Comparison of ENCODE assay signal across 8 cellular contexts in genomic region chr19:13094771-13095392, GRCh38. TPM values are rescaled to one million over a fixed set of nuclear protein-coding genes. Genes with fewer than 3 reads are reported as not detected.
A peak's percentile ranks its signal among the peaks of the same experiment; 100 is the strongest.
DNase-seq lines count a peak whose midpoint lies in the region; ATAC-seq, FAIRE-seq and TF ChIP-seq lines count a peak whose summit lies in the region.

No MANE protein-coding gene starts in this region.

- in situ Hi-C loops in HepG2 (cut with HindIII; ENCODE audit: extremely low pct_ligation_motif_present, low pct_unique_long_range_greater_than_20kb): loop anchor here (5.0 kb wide), 2 partner anchors 63 to 118 kb away; no protein-coding TSS in a partner anchor

- no peaks in the 10 kb centered on the region; the same call in none of the 2 replicates for H4K20me1 ChIP-seq in HepG2 (ENCODE audit: insufficient read depth, low read length)

- peaks cover 5 to 10% of the 10 kb centered on the region in 2 donors for H3K27me3 Mint-ChIP-seq in CD4-positive, alpha-beta memory T cell
- peaks cover 94% of the 10 kb centered on the region for H3K27me3 Mint-ChIP-seq in neural crest cell (ENCODE audit: low read depth)

- no peak for TF ChIP-seq POLR2A in HepG2 (IDR thresholded peaks at IDR 0.05; ENCODE audit: insufficient read depth in 1 of 2, low read depth in 2 of 2, low read length in 2 of 2)

- H3K9ac ChIP-seq in HepG2 (ENCODE audit: insufficient read depth, low read depth, low read length): no peak overlapping the region

- ATAC-seq in HG03457 (IDR thresholded peaks at IDR 0.05; ENCODE audit: unreplicated experiment) (no peak), HepG2 (no peak)

- no peak overlapping the region for H3K4me2 ChIP-seq in HepG2 (ENCODE audit: low read depth, low read length)

- TF ChIP-seq EP300 in HepG2 (IDR thresholded peaks at IDR 0.05; ENCODE audit: low read depth in 2 of 2, low read length in 2 of 2): no peak
- TF ChIP-seq EP300 in HepG2 (CRISPR knock-in tag; IDR thresholded peaks at IDR 0.05; ENCODE audit: borderline replicate concordance): no peak

- no peak overlapping the region for H3K27ac ChIP-seq in CD4-positive, alpha-beta memory T cell (ENCODE audit: low read depth, low read length)
- H3K27ac ChIP-seq in HL-60 (replicated peaks): peak overlapping the region; percentile 99
- peak overlapping the region; percentile 71 for H3K27ac ChIP-seq in caudate nucleus (ENCODE audit: low read depth, low read length)
- H3K27ac ChIP-seq in HepG2 (ENCODE audit: extremely low read length, insufficient read depth, low read length): no peak overlapping the region

- H3K36me3 ChIP-seq in CD4-positive, alpha-beta memory T cell (ENCODE audit: insufficient read depth, low read length): no peaks in the 10 kb centered on the region
- peaks cover 0 to 2% of the 10 kb centered on the region in 2 experiments; a peak in 2 of 5 replicates for H3K36me3 ChIP-seq in HepG2 (replicated peaks in 1 of 2; ENCODE audit: control insufficient read depth in 1 of 2, insufficient read depth in 2 of 2, low read length in 2 of 2)

- TF ChIP-seq CTCF in HL-60 (IDR thresholded peaks at IDR 0.05; ENCODE audit: insufficient read depth, low read length): no peak
- TF ChIP-seq CTCF in neural crest cell (conservative IDR thresholded peaks at IDR 0.05): no peak
- TF ChIP-seq CTCF in HepG2 (CRISPR knock-in tag; IDR thresholded peaks at IDR 0.05): no peak

- WGBS in HepG2 (ENCODE audit: low lambda C conversion rate): 98% methylated on average over 12 of the region's 16 CpGs

- H3K4me3 Mint-ChIP-seq in CD4-positive, alpha-beta memory T cell: peak overlapping the region in 7 of 8 donors; percentile 10 to 73 (median 29)
- H3K4me3 Mint-ChIP-seq in neural crest cell: peak overlapping the region; percentile 56

- H3K4me3 ChIP-seq in CD4-positive, alpha-beta memory T cell (ENCODE audit: low read length in 2 of 2): no peak overlapping the region
- peak overlapping the region; percentile 40 for H3K4me3 ChIP-seq in HL-60 (replicated peaks; ENCODE audit: insufficient read depth, low read length)
- no peak overlapping the region for H3K4me3 ChIP-seq in HepG2 (replicated peaks in 1 of 3; ENCODE audit: insufficient read depth in 1 of 3, low read depth in 2 of 3, low read length in 3 of 3)

- peak overlapping the region in 4 of 7 donors; percentile 42 to 93 (median 64) for H3K27ac Mint-ChIP-seq in CD4-positive, alpha-beta memory T cell
- H3K27ac Mint-ChIP-seq in neural crest cell (ENCODE audit: unreplicated experiment): no peak overlapping the region

- peak in 2 of 5 donors; percentile 16 to 44 for DNase-seq in CD4-positive, alpha-beta memory T cell
- DNase-seq in HL-60 (ENCODE audit: low read depth in 1 of 2, low spot score in 1 of 2) (peak in 1 of 2 experiments; percentile 57), caudate nucleus (lab: John Stamatoyannopoulos, UW) (no peak), neural crest cell (ENCODE audit: low read depth, low spot score) (no peak), kidney glomerular epithelial cell (lab: John Stamatoyannopoulos, UW) (no peak), HepG2 (ENCODE audit: low spot score) (no peak), RCC 7860 (ENCODE audit: low spot score) (no peak)

- no peaks in the 10 kb centered on the region for H3K79me2 ChIP-seq in HepG2 (ENCODE audit: insufficient read depth, low read length)

- FAIRE-seq in HepG2 (lab: Jason Lieb, UNC): no peak
- no peak for FAIRE-seq in RCC 7860 (lab: Jason Lieb, UNC)

- H3K9me3 ChIP-seq in CD4-positive, alpha-beta memory T cell (ENCODE audit: control insufficient read depth in 1 of 2, low read length in 2 of 2): no peaks in the 10 kb centered on the region
- H3K9me3 ChIP-seq in HepG2 (ENCODE audit: low read length): no peaks in the 10 kb centered on the region

- no peak for TF ChIP-seq RAD21 in HepG2 (CRISPR knock-in tag; IDR thresholded peaks at IDR 0.05)

- peaks cover 16 to 50% (median 25%) of the 10 kb centered on the region in 4 donors for H3K4me1 Mint-ChIP-seq in CD4-positive, alpha-beta memory T cell
- peaks cover 26% of the 10 kb centered on the region for H3K4me1 Mint-ChIP-seq in neural crest cell

- H3K9me3 Mint-ChIP-seq in CD4-positive, alpha-beta memory T cell: peaks cover 0 to 2% (median 0%) of the 10 kb centered on the region in 8 donors
- H3K9me3 Mint-ChIP-seq in neural crest cell: no peaks in the 10 kb centered on the region

- peaks cover 49% of the 10 kb centered on the region for H3K4me1 ChIP-seq in CD4-positive, alpha-beta memory T cell (ENCODE audit: insufficient read depth, low read length)
- H3K4me1 ChIP-seq in HepG2 (ENCODE audit: insufficient read depth, low read length): peaks cover 50% of the 10 kb centered on the region

- intact Hi-C loops in CD4-positive, alpha-beta memory T cell (cut with micrococcal nuclease): loop anchor here (1.0 to 5.0 kb wide), 4 partner anchors 63 to 208 kb away; partner anchors contain the start of gene KLF1
- intact Hi-C loops in HepG2 (cut with micrococcal nuclease; ENCODE audit: unreplicated experiment): no loop called here

- peaks cover 15% of the 10 kb centered on the region for H3K27me3 ChIP-seq in CD4-positive, alpha-beta memory T cell (ENCODE audit: insufficient read depth, low read length)
- H3K27me3 ChIP-seq in HL-60 (ENCODE audit: insufficient read depth, poor library complexity, severe bottlenecking) (no peaks in the 10 kb centered on the region), HepG2 (ENCODE audit: control insufficient read depth in 1 of 2, insufficient read depth in 2 of 2, low read length in 2 of 2) (no peaks in the 10 kb centered on the region)

- H2AFZ ChIP-seq in HepG2 (ENCODE audit: low read length): no peak overlapping the region

- BruUV-seq in HepG2 (replicated peaks; lab: Mats Ljungman, UMichigan): no TSS peak

- POLR2A ChIA-PET in CD4-positive, alpha-beta memory T cell (lab: Charles Lee; ENCODE audit: partially characterized antibody): interaction anchor here (0.6 to 5.0 kb wide), 9 partner anchors 10 to 204 kb away, joined by 3 to 42 read pairs (median 4); partner anchors contain the start of genes CALR, GCDH and NACC1
- POLR2A ChIA-PET in HepG2 (lab: Yijun Ruan, JAX): interaction anchor here (1.7 to 1.8 kb wide), 3 partner anchors 34 to 117 kb away, joined by 4 to 7 read pairs (median 7); no protein-coding TSS in a partner anchor

- no peaks in the 10 kb centered on the region for H3K36me3 Mint-ChIP-seq in CD4-positive, alpha-beta memory T cell
- H3K36me3 Mint-ChIP-seq in neural crest cell (ENCODE audit: low read depth): no peaks in the 10 kb centered on the region

- CTCF ChIA-PET in CD4-positive, alpha-beta memory T cell (lab: Charles Lee; ENCODE audit: partially characterized antibody): interaction anchor here (0.6 to 8.2 kb wide), 10 partner anchors 10 to 318 kb away, joined by 3 to 129 read pairs (median 6); partner anchors contain the start of gene NACC1
- CTCF ChIA-PET in HepG2 (lab: Yijun Ruan, JAX; ENCODE audit: low intra/inter-chr PET ratio, low total read pairs): interaction anchor here (1.7 to 2.6 kb wide), 4 partner anchors 111 to 130 kb away, joined by 5 to 44 read pairs (median 14); no protein-coding TSS in a partner anchor

RNA-seq across cellular contexts. Expression of gene LYL1, which starts 7.8 kb away (rescaled TPM):
- 10 to 100 TPM; 16.1 to 16.9 TPM for total RNA-seq in CD4-positive, alpha-beta memory T cell
- 1 to 10 TPM; 2.3 to 9.4 TPM for polyA plus RNA-seq in CD4-positive, alpha-beta memory T cell
- 0.30 and 0.45 TPM in 2 replicates for total RNA-seq in neural crest cell
- 0.69 and 0.75 TPM in 2 replicates for total RNA-seq in HepG2 (2016; rRNA removed; fragmentation: Illumina TruSeq; extraction: Trizol)
- 0.79 and 0.91 TPM in 2 replicates for total RNA-seq in HepG2 (2016; cell fraction: cytosol; rRNA removed; fragmentation: Illumina TruSeq; extraction: Trizol; ENCODE audit: low read depth)
- total RNA-seq in HepG2 (2016; cell fraction: insoluble cytoplasmic fraction; rRNA removed; fragmentation: Illumina TruSeq; extraction: Trizol): 0.40 and 0.97 TPM in 2 replicates
- total RNA-seq in HepG2 (2016; cell fraction: membrane; rRNA removed; fragmentation: Illumina TruSeq; extraction: Trizol): 0.74 and 0.90 TPM in 2 replicates
- 0.31 and 0.75 TPM in 2 replicates for total RNA-seq in HepG2 (2016; cell fraction: nucleus; rRNA removed; fragmentation: Illumina TruSeq; extraction: Trizol)
- 0.72 and 0.92 TPM in 2 replicates for polyA plus RNA-seq in HepG2 (2011; rRNA removed)
- 0.71 and 1.6 TPM in 2 replicates for polyA plus RNA-seq in HepG2 (2011; cell fraction: cytosol; rRNA removed)
- 2.0 and 2.6 TPM in 2 replicates for polyA plus RNA-seq in HepG2 (2011; cell fraction: nucleus; rRNA removed)
- polyA plus RNA-seq in HepG2 (2012): 0.31 and 0.32 TPM in 2 replicates
- polyA plus RNA-seq in HepG2 (2016; cell fraction: cytosol; fragmentation: Illumina TruSeq; extraction: Trizol; ENCODE audit: low read depth): 0.57 and 0.66 TPM in 2 replicates
- 0.51 and 0.59 TPM in 2 replicates for polyA plus RNA-seq in HepG2 (2016; cell fraction: insoluble cytoplasmic fraction; fragmentation: Illumina TruSeq; extraction: Trizol; ENCODE audit: low read depth)
- polyA plus RNA-seq in HepG2 (2016; cell fraction: membrane; fragmentation: Illumina TruSeq; extraction: Trizol; ENCODE audit: low read depth): 0.76 and 0.86 TPM in 2 replicates
- polyA plus RNA-seq in HepG2 (2016; cell fraction: nucleus; fragmentation: Illumina TruSeq; extraction: Trizol; ENCODE audit: insufficient read depth, low read depth): 0.93 and 1.5 TPM in 2 replicates
- 0.09 and 1.9 TPM in 2 replicates for polyA minus RNA-seq in HepG2 (2011; rRNA and poly(A)+ RNA removed; ENCODE audit: low replicate concordance)
- 0.49 and 0.70 TPM in 2 replicates for polyA minus RNA-seq in HepG2 (2011; cell fraction: cytosol; rRNA and poly(A)+ RNA removed)
- polyA minus RNA-seq in HepG2 (2011; cell fraction: nucleus; rRNA and poly(A)+ RNA removed): 0.64 and 1.1 TPM in 2 replicates

RNA-seq across cellular contexts. Expression of gene TRMT1, which starts 21.7 kb away (rescaled TPM):
- total RNA-seq in CD4-positive, alpha-beta memory T cell: 10 to 100 TPM; 70.6 to 78.4 TPM
- 10 to 100 TPM; 18.0 to 24.9 TPM for polyA plus RNA-seq in CD4-positive, alpha-beta memory T cell
- total RNA-seq in neural crest cell: 57.1 and 58.2 TPM in 2 replicates
- 27.9 and 44.1 TPM in 2 replicates for total RNA-seq in HepG2 (2016; rRNA removed; fragmentation: Illumina TruSeq; extraction: Trizol)
- total RNA-seq in HepG2 (2016; cell fraction: cytosol; rRNA removed; fragmentation: Illumina TruSeq; extraction: Trizol; ENCODE audit: low read depth): 9.6 and 11.8 TPM in 2 replicates
- 23.9 and 45.4 TPM in 2 replicates for total RNA-seq in HepG2 (2016; cell fraction: insoluble cytoplasmic fraction; rRNA removed; fragmentation: Illumina TruSeq; extraction: Trizol)
- total RNA-seq in HepG2 (2016; cell fraction: membrane; rRNA removed; fragmentation: Illumina TruSeq; extraction: Trizol): 14.3 and 15.5 TPM in 2 replicates
- 55.3 and 60.2 TPM in 2 replicates for total RNA-seq in HepG2 (2016; cell fraction: nucleus; rRNA removed; fragmentation: Illumina TruSeq; extraction: Trizol)
- polyA plus RNA-seq in HepG2 (2011; rRNA removed): 35.5 and 42.9 TPM in 2 replicates
- 16.0 and 24.0 TPM in 2 replicates for polyA plus RNA-seq in HepG2 (2011; cell fraction: cytosol; rRNA removed)
- polyA plus RNA-seq in HepG2 (2011; cell fraction: nucleus; rRNA removed): 421 and 529 TPM in 2 replicates
- 22.9 and 29.0 TPM in 2 replicates for polyA plus RNA-seq in HepG2 (2012)
- 9.7 and 9.9 TPM in 2 replicates for polyA plus RNA-seq in HepG2 (2016; cell fraction: cytosol; fragmentation: Illumina TruSeq; extraction: Trizol; ENCODE audit: low read depth)
- polyA plus RNA-seq in HepG2 (2016; cell fraction: insoluble cytoplasmic fraction; fragmentation: Illumina TruSeq; extraction: Trizol; ENCODE audit: low read depth): 24.6 and 27.1 TPM in 2 replicates
- polyA plus RNA-seq in HepG2 (2016; cell fraction: membrane; fragmentation: Illumina TruSeq; extraction: Trizol; ENCODE audit: low read depth): 10.7 and 11.5 TPM in 2 replicates
- polyA plus RNA-seq in HepG2 (2016; cell fraction: nucleus; fragmentation: Illumina TruSeq; extraction: Trizol; ENCODE audit: insufficient read depth, low read depth): 144 and 171 TPM in 2 replicates
- polyA minus RNA-seq in HepG2 (2011; rRNA and poly(A)+ RNA removed; ENCODE audit: low replicate concordance): 61.2 and 61.3 TPM in 2 replicates
- 12.5 and 24.5 TPM in 2 replicates for polyA minus RNA-seq in HepG2 (2011; cell fraction: cytosol; rRNA and poly(A)+ RNA removed)
- 44.6 and 48.9 TPM in 2 replicates for polyA minus RNA-seq in HepG2 (2011; cell fraction: nucleus; rRNA and poly(A)+ RNA removed)

RNA-seq across cellular contexts. Expression of gene NACC1, which starts 23.2 kb away (rescaled TPM):
- 10 to 100 TPM; 25.8 to 34.1 TPM for total RNA-seq in CD4-positive, alpha-beta memory T cell
- 1 to 10 TPM in 1 of 2 donors, under 1 TPM in 1; 0.15 to 1.8 TPM for polyA plus RNA-seq in CD4-positive, alpha-beta memory T cell
- total RNA-seq in neural crest cell: 88.3 and 99.4 TPM in 2 replicates
- 31.8 and 46.7 TPM in 2 replicates for total RNA-seq in HepG2 (2016; rRNA removed; fragmentation: Illumina TruSeq; extraction: Trizol)
- total RNA-seq in HepG2 (2016; cell fraction: cytosol; rRNA removed; fragmentation: Illumina TruSeq; extraction: Trizol; ENCODE audit: low read depth): 6.8 and 8.2 TPM in 2 replicates
- total RNA-seq in HepG2 (2016; cell fraction: insoluble cytoplasmic fraction; rRNA removed; fragmentation: Illumina TruSeq; extraction: Trizol): 29.7 and 42.3 TPM in 2 replicates
- total RNA-seq in HepG2 (2016; cell fraction: membrane; rRNA removed; fragmentation: Illumina TruSeq; extraction: Trizol): 37.1 and 38.6 TPM in 2 replicates
- total RNA-seq in HepG2 (2016; cell fraction: nucleus; rRNA removed; fragmentation: Illumina TruSeq; extraction: Trizol): 21.0 and 21.3 TPM in 2 replicates
- polyA plus RNA-seq in HepG2 (2011; rRNA removed): 42.3 and 55.2 TPM in 2 replicates
- 33.3 and 62.6 TPM in 2 replicates for polyA plus RNA-seq in HepG2 (2011; cell fraction: cytosol; rRNA removed)
- polyA plus RNA-seq in HepG2 (2011; cell fraction: nucleus; rRNA removed): 93.5 and 114 TPM in 2 replicates
- polyA plus RNA-seq in HepG2 (2012): 13.2 and 18.2 TPM in 2 replicates
- 6.3 and 6.7 TPM in 2 replicates for polyA plus RNA-seq in HepG2 (2016; cell fraction: cytosol; fragmentation: Illumina TruSeq; extraction: Trizol; ENCODE audit: low read depth)
- 35.6 and 46.3 TPM in 2 replicates for polyA plus RNA-seq in HepG2 (2016; cell fraction: insoluble cytoplasmic fraction; fragmentation: Illumina TruSeq; extraction: Trizol; ENCODE audit: low read depth)
- 28.2 and 28.5 TPM in 2 replicates for polyA plus RNA-seq in HepG2 (2016; cell fraction: membrane; fragmentation: Illumina TruSeq; extraction: Trizol; ENCODE audit: low read depth)
- 37.4 and 39.4 TPM in 2 replicates for polyA plus RNA-seq in HepG2 (2016; cell fraction: nucleus; fragmentation: Illumina TruSeq; extraction: Trizol; ENCODE audit: insufficient read depth, low read depth)
- 91.1 and 200 TPM in 2 replicates for polyA minus RNA-seq in HepG2 (2011; rRNA and poly(A)+ RNA removed; ENCODE audit: low replicate concordance)
- polyA minus RNA-seq in HepG2 (2011; cell fraction: cytosol; rRNA and poly(A)+ RNA removed): 45.0 and 58.7 TPM in 2 replicates
- 12.7 and 13.6 TPM in 2 replicates for polyA minus RNA-seq in HepG2 (2011; cell fraction: nucleus; rRNA and poly(A)+ RNA removed)

RNA-seq across cellular contexts. Expression of gene STX10, which starts 55.3 kb away (rescaled TPM):
- total RNA-seq in CD4-positive, alpha-beta memory T cell: 10 to 100 TPM; 63.7 to 64.0 TPM
- 10 to 100 TPM; 57.9 to 64.2 TPM for polyA plus RNA-seq in CD4-positive, alpha-beta memory T cell
- total RNA-seq in neural crest cell (60.6 and 60.7 TPM in 2 replicates), HepG2 (2016; rRNA removed; fragmentation: Illumina TruSeq; extraction: Trizol) (36.8 and 47.9 TPM in 2 replicates)
- total RNA-seq in HepG2 (2016; cell fraction: cytosol; rRNA removed; fragmentation: Illumina TruSeq; extraction: Trizol; ENCODE audit: low read depth): 56.0 and 67.5 TPM in 2 replicates
- 33.4 and 50.3 TPM in 2 replicates for total RNA-seq in HepG2 (2016; cell fraction: insoluble cytoplasmic fraction; rRNA removed; fragmentation: Illumina TruSeq; extraction: Trizol)
- total RNA-seq in HepG2 (2016; cell fraction: membrane; rRNA removed; fragmentation: Illumina TruSeq; extraction: Trizol): 78.5 and 90.1 TPM in 2 replicates
- total RNA-seq in HepG2 (2016; cell fraction: nucleus; rRNA removed; fragmentation: Illumina TruSeq; extraction: Trizol): 27.2 and 35.2 TPM in 2 replicates
- 66.4 and 85.5 TPM in 2 replicates for polyA plus RNA-seq in HepG2 (2011; rRNA removed)
- 58.0 and 78.9 TPM in 2 replicates for polyA plus RNA-seq in HepG2 (2011; cell fraction: cytosol; rRNA removed)
- polyA plus RNA-seq in HepG2 (2011; cell fraction: nucleus; rRNA removed): 198 and 219 TPM in 2 replicates
- polyA plus RNA-seq in HepG2 (2012): 28.8 and 43.3 TPM in 2 replicates
- polyA plus RNA-seq in HepG2 (2016; cell fraction: cytosol; fragmentation: Illumina TruSeq; extraction: Trizol; ENCODE audit: low read depth): 79.7 and 89.7 TPM in 2 replicates
- 39.4 and 44.9 TPM in 2 replicates for polyA plus RNA-seq in HepG2 (2016; cell fraction: insoluble cytoplasmic fraction; fragmentation: Illumina TruSeq; extraction: Trizol; ENCODE audit: low read depth)
- 85.7 and 88.6 TPM in 2 replicates for polyA plus RNA-seq in HepG2 (2016; cell fraction: membrane; fragmentation: Illumina TruSeq; extraction: Trizol; ENCODE audit: low read depth)
- polyA plus RNA-seq in HepG2 (2016; cell fraction: nucleus; fragmentation: Illumina TruSeq; extraction: Trizol; ENCODE audit: insufficient read depth, low read depth): 76.5 and 85.3 TPM in 2 replicates
- 37.6 and 153 TPM in 2 replicates for polyA minus RNA-seq in HepG2 (2011; rRNA and poly(A)+ RNA removed; ENCODE audit: low replicate concordance)
- polyA minus RNA-seq in HepG2 (2011; cell fraction: cytosol; rRNA and poly(A)+ RNA removed): 11.9 and 14.2 TPM in 2 replicates
- 10.3 and 12.1 TPM in 2 replicates for polyA minus RNA-seq in HepG2 (2011; cell fraction: nucleus; rRNA and poly(A)+ RNA removed)

RNA-seq across cellular contexts. Expression of gene IER2, which starts 55.3 kb away (rescaled TPM):
- total RNA-seq in CD4-positive, alpha-beta memory T cell: 100 to 1,000 TPM; 148 to 153 TPM
- 100 to 1,000 TPM; 201 to 446 TPM for polyA plus RNA-seq in CD4-positive, alpha-beta memory T cell
- total RNA-seq in neural crest cell: 72.5 and 80.3 TPM in 2 replicates
- total RNA-seq in HepG2 (2016; rRNA removed; fragmentation: Illumina TruSeq; extraction: Trizol): 10.0 and 14.3 TPM in 2 replicates
- 5.0 and 5.9 TPM in 2 replicates for total RNA-seq in HepG2 (2016; cell fraction: cytosol; rRNA removed; fragmentation: Illumina TruSeq; extraction: Trizol; ENCODE audit: low read depth)
- total RNA-seq in HepG2 (2016; cell fraction: insoluble cytoplasmic fraction; rRNA removed; fragmentation: Illumina TruSeq; extraction: Trizol): 8.1 and 16.1 TPM in 2 replicates
- total RNA-seq in HepG2 (2016; cell fraction: membrane; rRNA removed; fragmentation: Illumina TruSeq; extraction: Trizol): 10.0 and 11.1 TPM in 2 replicates
- total RNA-seq in HepG2 (2016; cell fraction: nucleus; rRNA removed; fragmentation: Illumina TruSeq; extraction: Trizol): 12.6 and 13.6 TPM in 2 replicates
- polyA plus RNA-seq in HepG2 (2011; rRNA removed): 10.1 and 12.9 TPM in 2 replicates
- 14.4 and 15.3 TPM in 2 replicates for polyA plus RNA-seq in HepG2 (2011; cell fraction: cytosol; rRNA removed)
- polyA plus RNA-seq in HepG2 (2011; cell fraction: nucleus; rRNA removed): 84.6 and 97.2 TPM in 2 replicates
- polyA plus RNA-seq in HepG2 (2012): 20.1 and 25.8 TPM in 2 replicates
- polyA plus RNA-seq in HepG2 (2016; cell fraction: cytosol; fragmentation: Illumina TruSeq; extraction: Trizol; ENCODE audit: low read depth): 5.5 and 5.8 TPM in 2 replicates
- 17.5 and 22.6 TPM in 2 replicates for polyA plus RNA-seq in HepG2 (2016; cell fraction: insoluble cytoplasmic fraction; fragmentation: Illumina TruSeq; extraction: Trizol; ENCODE audit: low read depth)
- 9.7 and 9.8 TPM in 2 replicates for polyA plus RNA-seq in HepG2 (2016; cell fraction: membrane; fragmentation: Illumina TruSeq; extraction: Trizol; ENCODE audit: low read depth)
- 39.1 and 40.8 TPM in 2 replicates for polyA plus RNA-seq in HepG2 (2016; cell fraction: nucleus; fragmentation: Illumina TruSeq; extraction: Trizol; ENCODE audit: insufficient read depth, low read depth)
- polyA minus RNA-seq in HepG2 (2011; rRNA and poly(A)+ RNA removed; ENCODE audit: low replicate concordance): 8.1 and 9.7 TPM in 2 replicates
- polyA minus RNA-seq in HepG2 (2011; cell fraction: cytosol; rRNA and poly(A)+ RNA removed): 7.0 and 7.3 TPM in 2 replicates
- 9.7 and 9.9 TPM in 2 replicates for polyA minus RNA-seq in HepG2 (2011; cell fraction: nucleus; rRNA and poly(A)+ RNA removed)

Comparison
In these comparisons a context has a peak if more than half of its experiments do, and no peak if none do; other contexts are left out.
1. H3K27ac ChIP-seq: peak in HL-60 (single experiment) and caudate nucleus (single experiment); none in CD4-positive, alpha-beta memory T cell (single experiment) and HepG2 (single experiment).